12 cellular contexts compared by ENCODE assay signal in the genomic region with DNA sequence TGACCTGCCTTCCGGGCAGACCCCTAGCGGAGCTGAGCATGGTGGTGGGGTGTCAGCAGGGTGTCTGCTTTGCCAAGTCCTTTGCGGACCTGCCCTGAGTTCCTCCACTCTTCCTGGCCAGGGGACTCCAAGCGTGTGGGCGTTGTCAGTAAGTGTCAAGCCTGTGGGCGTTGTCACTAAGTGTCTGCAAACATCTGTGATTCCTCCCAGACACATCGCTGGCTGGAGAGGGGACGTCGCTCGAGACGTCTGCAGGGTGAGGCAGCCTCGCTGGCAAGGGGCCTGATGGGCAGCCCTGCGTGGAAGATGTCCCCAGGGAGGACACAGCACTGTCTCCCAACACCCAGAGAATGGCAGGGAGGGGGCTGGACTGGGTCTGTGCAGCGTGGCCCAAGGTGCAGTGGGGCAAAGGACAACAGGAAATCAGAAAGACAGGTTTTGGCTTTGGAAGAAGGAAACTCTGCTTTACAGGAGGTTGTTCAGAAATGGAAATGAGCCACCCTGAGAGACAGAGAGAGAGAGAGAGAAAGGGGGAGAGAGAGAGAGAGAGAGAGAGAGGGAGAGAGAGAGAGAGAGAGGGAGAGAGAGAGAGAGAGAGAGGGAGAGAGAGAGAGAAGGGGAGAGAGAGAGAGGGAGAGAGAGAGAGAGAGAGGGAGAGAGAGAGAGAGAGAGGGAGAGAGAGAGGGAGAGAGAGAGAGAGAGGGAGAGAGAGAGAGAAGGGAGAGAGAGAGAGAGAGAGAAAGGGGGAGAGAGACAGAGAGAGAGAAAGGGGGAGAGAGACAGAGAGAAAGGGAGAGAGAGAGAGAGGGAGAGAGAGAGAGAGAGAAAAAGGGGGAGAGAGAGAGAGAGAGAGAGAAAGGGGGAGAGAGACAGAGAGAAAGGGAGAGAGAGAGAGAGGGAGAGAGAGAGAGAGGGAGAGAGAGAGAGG. TPM values are rescaled to one million over a fixed set of nuclear protein-coding genes. Genes with fewer than 3 reads are reported as not detected.
DNase-seq lines count a peak whose midpoint lies in the region; ATAC-seq, FAIRE-seq and TF ChIP-seq lines count a peak whose summit lies in the region.
"Had no signal": no experiment of that assay in that cellular context is flagged by ENCODE, and none has a peak within 500 bp of the region (broad histone marks: within the 10 kb centered on the region; RNA-seq: fewer than 3 reads in every experiment).

No MANE protein-coding gene starts in this region.

- H3K27ac ChIP-seq in left ventricle myocardium inferior (replicated peaks): peak overlapping the region; percentile 57
- H3K27ac ChIP-seq in sigmoid colon: peak overlapping the region; percentile 13 to 64 (median 48)

- ATAC-seq in HG02938 (IDR thresholded peaks at IDR 0.05; ENCODE audit: unreplicated experiment) (no peak), GM18907 (IDR thresholded peaks at IDR 0.05; ENCODE audit: unreplicated experiment) (no peak)

- intact Hi-C loops in left ventricle myocardium inferior (cut with micrococcal nuclease) (no loop called here), sigmoid colon (cut with DNase I) (no loop called here)

- TF ChIP-seq CTCF in left ventricle myocardium inferior (IDR thresholded peaks at IDR 0.05; ENCODE audit: borderline replicate concordance) (no peak), sigmoid colon (IDR thresholded peaks at IDR 0.05) (no peak), D721Med (IDR thresholded peaks at IDR 0.05; ENCODE audit: insufficient read depth, missing control alignments) (no peak)

- DNase-seq in ELF-1 (ENCODE audit: low read depth, low spot score): peak; percentile 46
- DNase-seq in RPMI7951 (ENCODE audit: low read depth): peak; percentile 70
- peak; percentile 67 for DNase-seq in left ventricle myocardium inferior
- DNase-seq in sigmoid colon: peak; percentile 84
- no peak for DNase-seq in NCI-H187 (lab: John Stamatoyannopoulos, UW)
- no peak for DNase-seq in D721Med (ENCODE audit: insufficient read length, low spot score)
- DNase-seq: activated CD4-positive, alpha-beta T cell treated with anti-CD3 and anti-CD28 coated beads for 1 hour; activated gamma-delta T cell; NCI-H774 had no signal

- H3K4me1 ChIP-seq in left ventricle myocardium inferior (peaks cover 42% of the 10 kb centered on the region), sigmoid colon (peaks cover 0 to 49% (median 42%) of the 10 kb centered on the region in 4 donors)

- TF ChIP-seq EP300 in sigmoid colon (IDR thresholded peaks at IDR 0.05): no peak

- no peak for FAIRE-seq in D721Med (lab: Jason Lieb, UNC)
- FAIRE-seq: GM19239 had no signal

- H3K9me3 ChIP-seq in left ventricle myocardium inferior (replicated peaks): no peaks in the 10 kb centered on the region
- H3K9me3 ChIP-seq in sigmoid colon: no peaks in the 10 kb centered on the region

- no peak for TF ChIP-seq POLR2A in sigmoid colon (IDR thresholded peaks at IDR 0.05)

- H3K4me3 ChIP-seq in left ventricle myocardium inferior (peak overlapping the region; percentile 14), sigmoid colon (no peak overlapping the region)

- H3K36me3 ChIP-seq in left ventricle myocardium inferior (no peaks in the 10 kb centered on the region), sigmoid colon (no peaks in the 10 kb centered on the region)

- H3K27me3 ChIP-seq in left ventricle myocardium inferior (ENCODE audit: low read depth): no peaks in the 10 kb centered on the region
- no peaks in the 10 kb centered on the region for H3K27me3 ChIP-seq in sigmoid colon

- WGBS in sigmoid colon, 2 donors: 6 to 17% methylated on average over 14 of the region's 14 CpGs

RNA-seq across cellular contexts. Expression of a gene that starts 29.0 kb away (rescaled TPM):
- 6.6 and 9.7 TPM in 2 replicates for total RNA-seq in RPMI7951 (2014; rRNA removed; shearing (Covaris generic))
- total RNA-seq in left ventricle myocardium inferior (6.0 TPM), sigmoid colon (1 to 10 TPM in 2 of 4 donors, under 1 TPM in 2; 0.33 to 4.2 (median 0.94) TPM)
- 1 to 10 TPM in 1 of 3 donors, under 1 TPM in 2; 0.46 to 1.8 (median 0.60) TPM for polyA plus RNA-seq in sigmoid colon

RNA-seq across cellular contexts. Expression of a gene that starts 38.8 kb away (rescaled TPM):
- not detected in 2 replicates for total RNA-seq in RPMI7951 (2014; rRNA removed; shearing (Covaris generic))
- total RNA-seq in left ventricle myocardium inferior (not detected), sigmoid colon (not detected)
- not detected for polyA plus RNA-seq in sigmoid colon

RNA-seq across cellular contexts. Expression of a gene that starts 45.6 kb away (rescaled TPM):
- total RNA-seq in RPMI7951 (2014; rRNA removed; shearing (Covaris generic)): 1.1 and 1.2 TPM in 2 replicates
- total RNA-seq in left ventricle myocardium inferior: not detected
- 1 to 10 TPM in 2 of 4 donors, under 1 TPM in 1, not detected in 1; 0.83 to 1.5 (median 1.1) TPM for total RNA-seq in sigmoid colon
- 1 to 10 TPM in 2 of 3 donors, under 1 TPM in 1; 0.29 to 2.4 (median 1.4) TPM for polyA plus RNA-seq in sigmoid colon

Comparison
In these comparisons a context has a peak if more than half of its experiments do, and no peak if none do; other contexts are left out.
1. DNase-seq: peak in ELF-1 (single experiment), RPMI7951 (single experiment), left ventricle myocardium inferior (single experiment) and sigmoid colon (single experiment); none in NCI-H187 (0 of 2) and D721Med (single experiment).